In the genomic region with DNA sequence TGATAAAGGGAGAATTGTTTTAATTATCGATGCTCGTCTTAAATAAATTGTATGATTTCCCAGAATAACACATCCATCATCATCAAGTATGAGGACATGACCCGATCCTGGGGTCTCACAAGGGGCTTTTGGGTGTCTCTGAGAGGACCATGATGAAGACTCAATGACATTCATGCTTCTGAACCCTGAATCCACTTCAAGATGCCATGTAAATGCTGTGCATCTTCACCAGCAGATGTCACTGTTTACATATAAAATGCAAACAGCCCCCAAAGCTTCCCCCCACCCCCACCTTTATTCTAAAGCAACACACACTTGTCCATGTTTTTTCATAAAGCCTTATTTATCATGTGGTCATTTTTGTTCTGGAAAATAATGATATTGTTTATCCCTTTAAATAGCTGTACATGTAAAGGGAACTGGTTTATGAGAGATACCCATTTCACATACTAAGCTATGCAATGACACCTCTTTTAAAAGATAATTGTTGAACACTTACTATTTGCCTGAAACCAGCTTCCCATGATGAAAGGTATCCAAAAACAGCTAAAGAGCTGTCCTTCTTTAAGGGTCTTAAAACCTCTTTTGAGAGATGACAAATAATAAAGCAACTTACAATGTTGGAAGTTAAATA, we compare ENCODE assay signal across 8 cellular contexts.
DNase-seq lines count a peak whose midpoint lies in the region; ATAC-seq, FAIRE-seq and TF ChIP-seq lines count a peak whose summit lies in the region.

No MANE protein-coding gene starts in this region.

- DNase-seq in AG08395 (ENCODE audit: low spot score) (peak; percentile 67), GM10266 (ENCODE audit: extremely low spot score) (no peak), RWPE2 (ENCODE audit: low spot score) (no peak), frontal cortex (ENCODE audit: low spot score in 2 of 2) (peak; percentile 20 to 39), smooth muscle cell of the brain vasculature (ENCODE audit: low read depth, low spot score) (peak; percentile 23), ureter (ENCODE audit: low spot score) (no peak), 8988T (no peak)
- DNase-seq in activated CD4-positive, alpha-beta T cell treated with anti-CD3 and anti-CD28 coated beads, Interleukin-2, amount 50 U/mL, for 1 hour: no peak

- H3K4me3 ChIP-seq in RWPE2 (ENCODE audit: severe bottlenecking): no peak overlapping the region

- TF ChIP-seq CTCF in GM10266 (IDR thresholded peaks at IDR 0.05; ENCODE audit: control insufficient read depth, insufficient read depth, low read depth, missing control alignments) (peak; percentile 45), RWPE2 (IDR thresholded peaks at IDR 0.05; ENCODE audit: poor library complexity, severe bottlenecking) (peak; percentile 93)

- no peak overlapping the region for H3K27ac ChIP-seq in RWPE2 (ENCODE audit: poor library complexity, severe bottlenecking)

- FAIRE-seq in frontal cortex (lab: Jason Lieb, UNC): no peak

- no peak for ATAC-seq in RWPE2 (ENCODE audit: low read depth)

- peaks cover 8% of the 10 kb centered on the region for H3K4me1 ChIP-seq in RWPE2 (ENCODE audit: insufficient read depth, poor library complexity, severe bottlenecking)

- H3K9me3 ChIP-seq in RWPE2 (ENCODE audit: severe bottlenecking): no peaks in the 10 kb centered on the region

- peaks cover 7% of the 10 kb centered on the region for H3K27me3 ChIP-seq in RWPE2 (ENCODE audit: insufficient read depth, poor library complexity, severe bottlenecking)

- no peaks in the 10 kb centered on the region for H3K36me3 ChIP-seq in RWPE2 (ENCODE audit: low read depth)

Comparison
In these comparisons a context has a peak if more than half of its experiments do, and no peak if none do; other contexts are left out.
1. DNase-seq: peak in AG08395 (single experiment), frontal cortex (2 of 2) and smooth muscle cell of the brain vasculature (single experiment); none in GM10266 (single experiment), RWPE2 (single experiment), activated CD4-positive, alpha-beta T cell treated with anti-CD3 and anti-CD28 coated beads, Interleukin-2, amount 50 U/mL, for 1 hour (single experiment), ureter (single experiment) and 8988T (single experiment).